21 cellular contexts compared by ENCODE assay signal in genomic region chr1:203364013-203364730, GRCh38. TPM values are rescaled to one million over a fixed set of nuclear protein-coding genes. Genes with fewer than 3 reads are reported as not detected.
DNase-seq lines count a peak whose midpoint lies in the region; ATAC-seq and TF ChIP-seq lines count a peak whose summit lies in the region.
"Had no signal": no experiment of that assay in that cellular context is flagged by ENCODE, and none has a peak within 500 bp of the region (broad histone marks: within the 10 kb centered on the region; RNA-seq: fewer than 3 reads in every experiment).

No MANE protein-coding gene starts in this region.

- H3K4me3 ChIP-seq in right lobe of liver (no peak overlapping the region), smooth muscle cell (no peak overlapping the region)
- H3K4me3 ChIP-seq: breast epithelium, SJCRH30 had no signal

- H2AFZ ChIP-seq in smooth muscle cell (ENCODE audit: low read depth): peak overlapping the region; percentile 38

- peak; percentile 37 for DNase-seq in SK-N-DZ (ENCODE audit: low spot score)
- peak; percentile 64 for DNase-seq in Right ventricle myocardium superior
- no peak for DNase-seq in right lobe of liver
- peak; percentile 20 for DNase-seq in smooth muscle cell (lab: John Stamatoyannopoulos, UW; ENCODE audit: unreplicated experiment)
- no peak for DNase-seq in anterior cingulate cortex (lab: John Stamatoyannopoulos, UW)
- DNase-seq: activated T-cell treated with anti-CD3 and anti-CD28 coated beads, Interleukin-2, amount 50 U/mL, for 72 hours; COR-L47; EL; H7; KG1; NCI-H1092; NCI-H2081 treated with DMSO at 0.1 percent for 48 hours; NCI-H510A treated with DMSO at 0.1 percent for 48 hours had no signal

- no peak for TF ChIP-seq CTCF in right lobe of liver (IDR thresholded peaks at IDR 0.05)
- no peak for TF ChIP-seq CTCF in smooth muscle cell (IDR thresholded peaks at IDR 0.05; ENCODE audit: borderline replicate concordance, insufficient read depth, poor library complexity, severe bottlenecking)

- intact Hi-C loops in Right ventricle myocardium superior (cut with DNase I): no loop called here
- intact Hi-C loops in right lobe of liver (cut with DNase I): no loop called here

- H3K79me2 ChIP-seq in smooth muscle cell (ENCODE audit: low read depth): no peaks in the 10 kb centered on the region

- H3K27ac ChIP-seq in right lobe of liver (no peak overlapping the region), smooth muscle cell (ENCODE audit: low read depth) (peak overlapping the region; percentile 89)
- H3K27ac ChIP-seq: breast epithelium, epithelial cell of prostate, SJCRH30 had no signal

- H3K36me3 ChIP-seq in right lobe of liver (no peaks in the 10 kb centered on the region), smooth muscle cell (ENCODE audit: low read depth) (no peaks in the 10 kb centered on the region)
- H3K36me3 ChIP-seq: breast epithelium, SJCRH30 had no signal

- no peaks in the 10 kb centered on the region for H3K9me3 ChIP-seq in right lobe of liver
- no peaks in the 10 kb centered on the region for H3K9me3 ChIP-seq in smooth muscle cell (replicated peaks; ENCODE audit: low read depth)
- H3K9me3 ChIP-seq: breast epithelium, SJCRH30 had no signal

- peak overlapping the region; percentile 72 for H3K4me2 ChIP-seq in smooth muscle cell

- H3F3A ChIP-seq in smooth muscle cell (ENCODE audit: low read depth): peaks cover 15% of the 10 kb centered on the region

- no peak for TF ChIP-seq POLR2A in right lobe of liver (IDR thresholded peaks at IDR 0.05)

- H4K20me1 ChIP-seq in smooth muscle cell (ENCODE audit: low read depth): no peaks in the 10 kb centered on the region

- no peaks in the 10 kb centered on the region for H3K27me3 ChIP-seq in right lobe of liver
- H3K27me3 ChIP-seq in smooth muscle cell (ENCODE audit: low read depth): no peaks in the 10 kb centered on the region
- H3K27me3 ChIP-seq: breast epithelium had no signal

- WGBS in right lobe of liver (ENCODE audit: insufficient coverage, low coverage, low lambda C conversion rate, missing lambda C conversion rate): 36% methylated on average over 11 of the region's 13 CpGs
- WGBS in smooth muscle cell (ENCODE audit: low lambda C conversion rate): 13% methylated on average over 13 of the region's 13 CpGs

- ATAC-seq in Right ventricle myocardium superior (ENCODE audit: poor library complexity) (peak; percentile 43), right lobe of liver (peak; percentile 22 to 49 (median 28)), HG02571 (IDR thresholded peaks at IDR 0.05; ENCODE audit: unreplicated experiment) (no peak), HG03432 (IDR thresholded peaks at IDR 0.05; ENCODE audit: unreplicated experiment) (no peak)
- ATAC-seq: activated naive CD4-positive, alpha-beta T cell treated with anti-CD3 and anti-CD28 coated beads, Interleukin-2, amount 50 U/mL, for 72 hours; activated T-cell treated with anti-CD3 and anti-CD28 coated beads, Interleukin-2, amount 50 U/mL, for 72 hours; sciatic nerve had no signal

- no peaks in the 10 kb centered on the region for H3K4me1 ChIP-seq in right lobe of liver
- peaks cover 30% of the 10 kb centered on the region for H3K4me1 ChIP-seq in smooth muscle cell (ENCODE audit: low read depth)
- H3K4me1 ChIP-seq: SJCRH30 had no signal

- peak overlapping the region; percentile 49 for H3K9ac ChIP-seq in smooth muscle cell (ENCODE audit: low read depth)

RNA-seq across cellular contexts. Expression of gene FMOD, which starts 13.2 kb away (rescaled TPM):
- polyA plus RNA-seq in SK-N-DZ (2014; cell fraction: cytosol; rRNA removed): 0.14 and 0.19 TPM in 2 replicates
- 0.14 TPM in 1 of 2 replicates, not detected in the other for polyA plus RNA-seq in SK-N-DZ (2014; cell fraction: nucleus; rRNA removed)
- 5.9 TPM for total RNA-seq in Right ventricle myocardium superior
- total RNA-seq in right lobe of liver: 1 to 10 TPM; 2.7 to 9.0 (median 3.8) TPM
- 247 and 332 TPM in 2 replicates for total RNA-seq in smooth muscle cell
- polyA plus RNA-seq in smooth muscle cell: 207 and 369 TPM in 2 replicates
- total RNA-seq: H7, OCI-LY7 had no signal

RNA-seq across cellular contexts. Expression of gene BTG2, which starts 58.9 kb away (rescaled TPM):
- polyA plus RNA-seq in SK-N-DZ (2014; cell fraction: cytosol; rRNA removed): 3.5 and 7.4 TPM in 2 replicates
- 5.1 and 5.3 TPM in 2 replicates for polyA plus RNA-seq in SK-N-DZ (2014; cell fraction: nucleus; rRNA removed)
- total RNA-seq in Right ventricle myocardium superior (40.5 TPM), right lobe of liver (10 to 100 TPM in 1 of 6 experiments, 1 to 10 TPM in 5; 2.0 to 11.2 (median 5.4) TPM), smooth muscle cell (80.0 and 96.1 TPM in 2 replicates)
- 93.8 and 101 TPM in 2 replicates for polyA plus RNA-seq in smooth muscle cell

Comparison
In these comparisons a context has a peak if more than half of its experiments do, and no peak if none do; other contexts are left out.
1. DNase-seq: peak in SK-N-DZ (single experiment), Right ventricle myocardium superior (single experiment) and smooth muscle cell (single experiment); none in right lobe of liver (0 of 3) and anterior cingulate cortex (0 of 58).
2. ATAC-seq: peak in Right ventricle myocardium superior (single experiment) and right lobe of liver (4 of 4); none in HG02571 (single experiment) and HG03432 (single experiment).
3. RNA of gene FMOD, which starts 13.2 kb away (total RNA-seq): 247 to 332 TPM in smooth muscle cell; 5.9 TPM in Right ventricle myocardium superior (single experiment) and 2.7 to 9.0 TPM in right lobe of liver; every median in the first group is over 10 times any median in the second.